16 cellular contexts compared by ENCODE assay signal in genomic region chr13:40505196-40505595, GRCh38.
"Had no signal": no experiment of that assay in that cellular context is flagged by ENCODE, and none has a peak within 500 bp of the region (broad histone marks: within the 10 kb centered on the region; RNA-seq: fewer than 3 reads in every experiment).

No MANE protein-coding gene starts in this region.

- H3K27ac ChIP-seq: gastrocnemius medialis, left lung had no signal

- H3K27me3 ChIP-seq: adrenal gland, brain microvascular endothelial cell, gastrocnemius medialis, heart right ventricle, left lung, pancreas had no signal

- H3K4me1 ChIP-seq: adrenal gland had no signal

- H3K9me3 ChIP-seq: adrenal gland, gastrocnemius medialis, left lung, pancreas had no signal

- H3K4me3 ChIP-seq: adrenal gland, gastrocnemius medialis, heart right ventricle, left lung, pancreas had no signal

- ATAC-seq: gastrocnemius medialis; left lung; stimulated activated memory B cell treated with anti-CD40 and anti-IgM and Interleukin-4, amounts not matched to agents 10 μg/mL and 1 μg/mL and 100 μg/mL, for 72 hours had no signal

- H3K36me3 ChIP-seq: adrenal gland, brain microvascular endothelial cell, gastrocnemius medialis, heart right ventricle, left lung, pancreas had no signal

- DNase-seq: activated CD4-positive, alpha-beta memory T cell treated with anti-CD3 and anti-CD28 coated beads, Interleukin-2, amount 10 ng/mL, durations not matched to agents 7 days and 5 days; activated CD4-positive, alpha-beta T cell treated with anti-CD3 and anti-CD28 coated beads for 4 hours; activated naive CD4-positive, alpha-beta T cell treated with anti-CD3 and anti-CD28 coated beads, Interleukin-2, amount 10 ng/mL, durations not matched to agents 7 days and 5 days; activated T-cell treated with anti-CD3 and anti-CD28 coated beads, Interleukin-2, amount 50 U/mL, for 24 hours; adrenal gland; brain microvascular endothelial cell; cortex of kidney; effector CD4-positive, alpha-beta T cell; gastrocnemius medialis; heart right ventricle; left lung; mammary epithelial cell; naive B cell; pancreas; stimulated activated CD4-positive, alpha-beta T cell treated with anti-CD3 and anti-CD28 coated beads, Interleukin-2, amount 100 ng/mL, for 48 hours had no signal
